ENCODE assay signal across 21 cellular contexts in the genomic region with DNA sequence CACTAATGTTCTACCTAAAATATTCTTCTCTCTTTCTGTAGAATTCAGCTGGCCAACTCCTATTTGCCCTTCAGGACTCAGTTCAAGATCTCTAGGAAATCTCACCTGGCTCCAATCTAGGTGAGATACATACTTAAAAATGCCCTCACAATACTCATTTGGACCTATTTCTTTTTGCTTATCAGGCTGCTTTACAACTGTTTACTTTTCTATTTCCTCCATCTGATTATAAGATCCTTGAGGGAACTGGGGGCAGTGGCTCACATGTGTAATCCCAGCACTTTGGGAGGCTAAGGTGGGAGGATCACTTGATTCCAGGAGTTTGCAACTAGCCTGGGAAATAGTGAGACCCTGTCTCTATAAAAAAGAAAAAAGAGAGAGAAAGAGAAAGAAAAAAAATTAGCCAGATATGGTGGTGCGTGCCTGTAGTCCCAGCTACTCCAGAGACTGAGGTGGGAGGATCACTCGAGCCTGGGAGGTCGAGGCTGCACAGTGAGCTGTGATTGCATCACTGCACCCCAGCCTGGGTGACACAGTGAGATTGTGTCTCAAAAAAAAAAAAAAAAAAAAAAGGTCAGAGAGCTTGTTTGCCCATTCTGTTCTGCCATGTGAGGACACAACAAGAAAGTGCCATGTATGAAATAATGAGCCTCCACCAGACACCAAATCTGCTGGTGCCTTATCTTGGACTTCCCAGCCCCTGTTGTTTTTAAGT. TPM values are rescaled to one million over a fixed set of nuclear protein-coding genes. Genes with fewer than 3 reads are reported as not detected.
"Had no signal": no experiment of that assay in that cellular context is flagged by ENCODE, and none has a peak within 500 bp of the region (broad histone marks: within the 10 kb centered on the region; RNA-seq: fewer than 3 reads in every experiment).

No MANE protein-coding gene starts in this region.

- H3K4me3 Mint-ChIP-seq: activated CD8-positive, alpha-beta T cell treated with anti-CD3 and anti-CD28 coated beads, Interleukin-2, amount 10 ng/mL, durations not matched to agents 7 days and 5 days had no signal

- H3K4me1 ChIP-seq: tibial artery had no signal

- ATAC-seq: activated CD8-positive, alpha-beta T cell treated with anti-CD3 and anti-CD28 coated beads, Interleukin-2, amount 10 ng/mL, durations not matched to agents 7 days and 5 days; gastrocnemius medialis had no signal

- H3K27ac Mint-ChIP-seq: activated CD8-positive, alpha-beta T cell treated with anti-CD3 and anti-CD28 coated beads, Interleukin-2, amount 10 ng/mL, durations not matched to agents 7 days and 5 days had no signal

- H3K4me3 ChIP-seq: gastrocnemius medialis, left lung, tibial artery had no signal

- H3K27ac ChIP-seq: brain microvascular endothelial cell, gastrocnemius medialis, left lung, tibial artery, WERI-Rb-1 had no signal

- DNase-seq: activated CD8-positive, alpha-beta T cell treated with anti-CD3 and anti-CD28 coated beads, Interleukin-2, amount 10 ng/mL, durations not matched to agents 7 days and 5 days; activated gamma-delta T cell treated with Interleukin-2 at 50 U/mL for 16 hours; brain microvascular endothelial cell; central memory CD4-positive, alpha-beta T cell; gastrocnemius medialis; head of caudate nucleus; kidney; left lung; mammary epithelial cell; stimulated activated CD4-positive, alpha-beta T cell treated with anti-CD3 and anti-CD28 coated beads, Interleukin-12 subunit alpha, Interleukin-12 subunit beta, amount 100 ng/mL, for 4 hours; stimulated activated CD4-positive, alpha-beta T cell treated with anti-CD3 and anti-CD28 coated beads, Interleukin-1b, Interleukin-23, amount 100 ng/mL, for 48 hours; stimulated activated CD8-positive, alpha-beta memory T cell treated with anti-CD3 and anti-CD28 coated beads, Interleukin-4, amount 100 ng/mL, for 48 hours; stimulated activated naive CD4-positive, alpha-beta T cell treated with Interleukin-2 at 50 U/mL for 16 hours; substantia nigra; tibial artery; WERI-Rb-1 had no signal

- H3K9me3 ChIP-seq: gastrocnemius medialis, left lung, tibial artery had no signal

- H3K27me3 ChIP-seq: brain microvascular endothelial cell, gastrocnemius medialis, left lung, tibial artery had no signal

RNA-seq across cellular contexts. Expression of a gene that starts 32.4 kb away (rescaled TPM):
- total RNA-seq: activated CD8-positive, alpha-beta T cell treated with anti-CD3 and anti-CD28 coated beads, Interleukin-2, amount 10 ng/mL, durations not matched to agents 7 days and 5 days; gastrocnemius medialis; left lung; mammary epithelial cell; omental fat pad; posterior vena cava; urinary bladder had no signal
- polyA plus RNA-seq: esophagus, mammary epithelial cell, neural cell, urinary bladder had no signal
